Comparison of ENCODE assay signal across 8 cellular contexts in the genomic region with DNA sequence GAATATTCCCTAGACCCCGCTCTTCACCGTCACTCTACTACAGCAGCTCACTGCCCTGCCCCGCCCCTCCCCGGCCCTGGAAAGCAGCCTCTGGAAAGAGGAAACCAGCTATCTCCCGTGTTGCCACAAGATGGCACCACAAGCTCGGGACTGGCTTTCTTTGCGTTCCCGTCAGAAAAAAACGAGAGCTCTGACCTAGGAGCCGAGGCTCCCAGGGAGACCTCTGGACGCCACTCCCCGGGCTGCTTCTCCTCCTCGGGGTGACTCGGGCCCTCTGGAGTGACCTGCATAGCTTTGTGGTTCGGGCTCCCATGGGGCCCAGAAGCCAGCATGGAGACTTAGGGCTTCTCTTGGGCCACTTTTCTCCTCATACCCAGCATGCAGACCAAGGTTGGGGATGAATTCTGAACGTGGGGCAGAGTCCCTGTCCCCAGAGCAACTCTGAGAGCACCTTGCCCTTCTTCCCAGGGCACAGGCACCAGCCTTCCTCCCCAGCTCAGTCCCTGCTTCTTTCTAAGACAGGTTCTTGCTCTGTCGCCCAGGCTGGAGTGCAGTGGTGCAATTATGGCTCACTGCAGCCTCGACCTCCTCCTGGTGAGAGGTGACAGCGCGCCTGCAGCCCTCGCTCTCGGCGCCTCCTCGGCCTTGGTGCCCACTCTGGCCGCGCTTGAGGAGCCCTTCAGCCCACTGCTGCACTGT. TPM values are rescaled to one million over a fixed set of nuclear protein-coding genes. Genes with fewer than 3 reads are reported as not detected.
DNase-seq lines count a peak whose midpoint lies in the region; ATAC-seq and TF ChIP-seq lines count a peak whose summit lies in the region.

No MANE protein-coding gene starts in this region.

- ATAC-seq in heart right ventricle (peak; percentile 87 to 96 (median 93)), HG03460 (IDR thresholded peaks at IDR 0.05; ENCODE audit: unreplicated experiment) (no peak)

- WGBS in heart right ventricle, 2 donors: 27 to 28% methylated on average over 26 of the region's 26 CpGs

- DNase-seq in NCI-H1105 (lab: John Stamatoyannopoulos, UW): peak; percentile 54
- peak; percentile 67 for DNase-seq in T follicular helper cell (ENCODE audit: low read depth)
- peak; percentile 65 for DNase-seq in activated naive CD8-positive, alpha-beta T cell treated with anti-CD3 and anti-CD28 coated beads, Interleukin-2, amount 50 U/mL, for 16 hours (ENCODE audit: low read depth, low spot score)
- peak; percentile 81 to 88 for DNase-seq in heart right ventricle
- DNase-seq in putamen (ENCODE audit: low spot score): peak; percentile 67
- DNase-seq in uterus: peak; percentile 86 to 88

- H3K4me1 ChIP-seq in heart right ventricle (peaks cover 0 to 17% (median 10%) of the 10 kb centered on the region in 9 donors), uterus (peaks cover 0 to 8% of the 10 kb centered on the region in 2 donors)

- intact Hi-C loops in heart right ventricle (cut with DNase I) (loop anchor here (1.0 to 10.0 kb wide), 12 partner anchors 64 to 1368 kb away; no protein-coding TSS in a partner anchor), uterus (cut with DNase I; ENCODE audit: low total_unique reads) (loop anchor here (10.0 kb wide), 1 partner anchor 62 kb away; no protein-coding TSS in a partner anchor)

- H3K27ac ChIP-seq in heart right ventricle: peak overlapping the region in 1 of 10 donors; percentile 52
- H3K27ac ChIP-seq in uterus: no peak overlapping the region

- peak; percentile 87 for TF ChIP-seq CTCF in GM12872 (IDR thresholded peaks at IDR 0.05; ENCODE audit: insufficient read depth, low read depth, low read length)
- peak; percentile 74 to 88 (median 85) for TF ChIP-seq CTCF in heart right ventricle (IDR thresholded peaks at IDR 0.05)
- peak; percentile 88 to 97 (median 93) for TF ChIP-seq CTCF in uterus (IDR thresholded peaks at IDR 0.05)

- no peak for TF ChIP-seq POLR2A in uterus (IDR thresholded peaks at IDR 0.05)

- H3K27me3 ChIP-seq in heart right ventricle (no peaks in the 10 kb centered on the region), uterus (no peaks in the 10 kb centered on the region)

- H3K9me3 ChIP-seq in heart right ventricle (no peaks in the 10 kb centered on the region), uterus (no peaks in the 10 kb centered on the region)

- H3K36me3 ChIP-seq in heart right ventricle: no peaks in the 10 kb centered on the region
- H3K36me3 ChIP-seq in uterus: no peaks in the 10 kb centered on the region

- peak overlapping the region in 8 of 10 donors; percentile 6 to 40 (median 32) for H3K4me3 ChIP-seq in heart right ventricle
- no peak overlapping the region for H3K4me3 ChIP-seq in uterus

RNA-seq across cellular contexts. Expression of a gene that starts 19.0 kb away (rescaled TPM):
- 10 to 100 TPM; 21.1 to 38.4 (median 27.2) TPM for total RNA-seq in heart right ventricle
- 10 to 100 TPM; 33.1 to 35.0 TPM for polyA plus RNA-seq in heart right ventricle
- total RNA-seq in uterus: 10 to 100 TPM in 2 of 4 donors, 1 to 10 TPM in 2; 4.4 to 16.6 (median 8.3) TPM

RNA-seq across cellular contexts. Expression of a gene that starts 21.4 kb away (rescaled TPM):
- total RNA-seq in heart right ventricle: 10 to 100 TPM; 17.9 to 50.1 (median 22.5) TPM
- 10 to 100 TPM; 18.4 to 32.0 TPM for polyA plus RNA-seq in heart right ventricle
- 100 to 1,000 TPM in 2 of 4 donors, 10 to 100 TPM in 2; 39.0 to 118 (median 78.3) TPM for total RNA-seq in uterus

RNA-seq across cellular contexts. Expression of a gene that starts 46.9 kb away (rescaled TPM):
- total RNA-seq in heart right ventricle: 10 to 100 TPM; 11.2 to 60.2 (median 26.3) TPM
- polyA plus RNA-seq in heart right ventricle: 10 to 100 TPM; 41.4 to 66.6 TPM
- 10 to 100 TPM; 19.4 to 68.4 (median 33.1) TPM for total RNA-seq in uterus

Comparison
In these comparisons a context has a peak if more than half of its experiments do, and no peak if none do; other contexts are left out.
1. H3K4me3 ChIP-seq: peak in heart right ventricle (8 of 10); none in uterus (0 of 2).
2. Peak in every context shown above with its lines, with median percentiles within 50 percentile points of each other: CTCF ChIP-seq and DNase-seq.